Comparison of ENCODE assay signal across 17 cellular contexts in the genomic region with DNA sequence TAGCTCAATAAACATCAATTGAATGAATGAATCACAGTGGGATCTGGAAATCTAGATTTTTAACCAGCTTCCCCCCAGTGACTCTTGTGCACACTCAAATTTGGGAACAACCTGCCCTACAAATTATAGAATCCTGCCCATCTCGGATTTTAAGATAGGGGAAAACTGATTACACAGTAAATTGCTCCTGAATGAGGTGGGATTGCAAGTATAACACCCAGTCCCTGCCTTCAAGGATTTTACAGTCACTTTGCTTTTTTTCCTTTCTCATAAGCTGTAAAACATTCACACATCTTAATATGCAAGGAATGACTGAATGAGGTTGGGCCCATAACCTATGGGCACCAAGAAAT. TPM values are rescaled to one million over a fixed set of nuclear protein-coding genes. Genes with fewer than 3 reads are reported as not detected.
DNase-seq lines count a peak whose midpoint lies in the region; ATAC-seq and TF ChIP-seq lines count a peak whose summit lies in the region.
"Had no signal": no experiment of that assay in that cellular context is flagged by ENCODE, and none has a peak within 500 bp of the region (broad histone marks: within the 10 kb centered on the region; RNA-seq: fewer than 3 reads in every experiment).

No MANE protein-coding gene starts in this region.

- 35 to 40% methylated on average over 1 of the region's 1 CpG for WGBS in transverse colon (ENCODE audit: low coverage in 1 of 2), 2 donors
- WGBS in SK-N-SH (ENCODE audit: low lambda C conversion rate), result 0% methylated on average over 1 of the region's 1 CpG

- H3K9me3 ChIP-seq in lower lobe of right lung (no peaks in the 10 kb centered on the region), transverse colon (no peaks in the 10 kb centered on the region), SK-N-SH (no peaks in the 10 kb centered on the region)
- H3K9me3 ChIP-seq: HAP-1 had no signal

- H3K79me2 ChIP-seq in SK-N-SH (ENCODE audit: insufficient read depth), result no peaks in the 10 kb centered on the region

- no peak overlapping the region for H2AFZ ChIP-seq in SK-N-SH (ENCODE audit: low read depth)

- no peaks in the 10 kb centered on the region for H4K20me1 ChIP-seq in SK-N-SH (ENCODE audit: insufficient read depth)

- H3K4me2 ChIP-seq in SK-N-SH, result no peak overlapping the region

- POLR2A ChIA-PET in SK-N-SH (lab: Yijun Ruan, JAX), result no interaction called here

- H3K4me1 ChIP-seq in lower lobe of right lung (peaks cover 18% of the 10 kb centered on the region), transverse colon (peaks cover 0 to 29% (median 19%) of the 10 kb centered on the region in 4 donors), SK-N-SH (ENCODE audit: control insufficient read depth in 1 of 2, insufficient read depth in 2 of 2, low read depth in 1 of 2, low read length in 1 of 2) (no peaks in the 10 kb centered on the region)

- H3K9me2 ChIP-seq in SK-N-SH, result no peaks in the 10 kb centered on the region

- TF ChIP-seq CTCF in lower lobe of right lung (IDR thresholded peaks at IDR 0.05) (no peak), transverse colon (IDR thresholded peaks at IDR 0.05) (no peak), SK-N-SH (IDR thresholded peaks at IDR 0.05) (no peak)

- no peak for TF ChIP-seq POLR2A in transverse colon (IDR thresholded peaks at IDR 0.05)

- no peak for DNase-seq in left colon
- DNase-seq in lower lobe of right lung, result no peak
- DNase-seq in transverse colon, result no peak
- DNase-seq in SIG-M5 (lab: John Stamatoyannopoulos, UW), result no peak
- no peak for DNase-seq in HT-29 (ENCODE audit: low spot score)
- no peak for DNase-seq in 8988T
- no peak for DNase-seq in SK-N-SH
- DNase-seq: C1 segment of cervical spinal cord; CD4-positive, alpha-beta memory T cell; COR-L47; DMS153; DND-41; GOT3; HFFc6 had no signal

- CTCF ChIA-PET in SK-N-SH (lab: Yijun Ruan, JAX), result interaction anchor here (1.3 to 1.4 kb wide), 2 partner anchors 29 to 124 kb away, joined by 3 to 4 read pairs; no protein-coding TSS in a partner anchor

- H3K9ac ChIP-seq in SK-N-SH, result no peak overlapping the region

- no peak for TF ChIP-seq RAD21 in SK-N-SH (IDR thresholded peaks at IDR 0.05; ENCODE audit: low read length)

- H3K27me3 ChIP-seq in lower lobe of right lung (ENCODE audit: low read depth), result no peaks in the 10 kb centered on the region
- H3K27me3 ChIP-seq in transverse colon, result no peaks in the 10 kb centered on the region
- no peaks in the 10 kb centered on the region for H3K27me3 ChIP-seq in SK-N-SH (ENCODE audit: insufficient read depth)

- no peak overlapping the region for H3K4me3 ChIP-seq in lower lobe of right lung
- no peak overlapping the region for H3K4me3 ChIP-seq in transverse colon
- H3K4me3 ChIP-seq in SK-N-SH (ENCODE audit: low read depth in 2 of 2, low read length in 1 of 2), result no peak overlapping the region
- H3K4me3 ChIP-seq: HAP-1 had no signal

- in situ Hi-C loops in transverse colon (cut with MboI; ENCODE audit: low pct_ligation_motif_present in 1 of 4, low pct_unique_long_range_greater_than_20kb in 1 of 4, low sequenced_read_pairs in 3 of 4), result no loop called here

- H3K27ac ChIP-seq in lower lobe of right lung (peak overlapping the region; percentile 76), transverse colon (peak overlapping the region; percentile 54 to 74 (median 64)), SK-N-SH (ENCODE audit: low read depth in 2 of 2, low read length in 1 of 2) (no peak overlapping the region)

- H3K36me3 ChIP-seq in lower lobe of right lung, result no peaks in the 10 kb centered on the region
- H3K36me3 ChIP-seq in transverse colon, result no peaks in the 10 kb centered on the region
- H3K36me3 ChIP-seq in SK-N-SH (replicated peaks in 1 of 2; ENCODE audit: control insufficient read depth in 1 of 2, insufficient read depth in 2 of 2, low read length in 1 of 2), result no peaks in the 10 kb centered on the region
- H3K36me3 ChIP-seq: HAP-1 had no signal

- no peaks in the 10 kb centered on the region for H3F3A ChIP-seq in SK-N-SH (replicated peaks; ENCODE audit: insufficient read depth)

- intact Hi-C loops in left colon (cut with DNase I, micrococcal nuclease), result no loop called here
- intact Hi-C loops in lower lobe of right lung (cut with DNase I), result no loop called here
- intact Hi-C loops in transverse colon (cut with DNase I; ENCODE audit: low total_unique reads), result no loop called here

- no peak for TF ChIP-seq EP300 in transverse colon (IDR thresholded peaks at IDR 0.05; ENCODE audit: low read depth)
- TF ChIP-seq EP300 in SK-N-SH (IDR thresholded peaks at IDR 0.05; ENCODE audit: borderline replicate concordance in 1 of 2, low read depth in 1 of 2, low read length in 1 of 2), result no peak

- ATAC-seq in left colon, result peak; percentile 25
- ATAC-seq in lower lobe of right lung, result no peak

TF ChIP-seq in SK-N-SH, 30 proteins besides CTCF, POLR2A, EP300 and RAD21:
- no peak for TF ChIP-seq MXI1 (IDR thresholded peaks at IDR 0.05; ENCODE audit: low read depth, low read length)
- no peak for TF ChIP-seq ELF1 (IDR thresholded peaks at IDR 0.05)
- TF ChIP-seq, protein P1, sequence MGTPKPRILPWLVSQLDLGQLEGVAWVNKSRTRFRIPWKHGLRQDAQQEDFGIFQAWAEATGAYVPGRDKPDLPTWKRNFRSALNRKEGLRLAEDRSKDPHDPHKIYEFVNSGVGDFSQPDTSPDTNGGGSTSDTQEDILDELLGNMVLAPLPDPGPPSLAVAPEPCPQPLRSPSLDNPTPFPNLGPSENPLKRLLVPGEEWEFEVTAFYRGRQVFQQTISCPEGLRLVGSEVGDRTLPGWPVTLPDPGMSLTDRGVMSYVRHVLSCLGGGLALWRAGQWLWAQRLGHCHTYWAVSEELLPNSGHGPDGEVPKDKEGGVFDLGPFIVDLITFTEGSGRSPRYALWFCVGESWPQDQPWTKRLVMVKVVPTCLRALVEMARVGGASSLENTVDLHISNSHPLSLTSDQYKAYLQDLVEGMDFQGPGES (IDR thresholded peaks at IDR 0.05; ENCODE audit: low read depth, low read length), result no peak
- no peak for TF ChIP-seq NRF1 (IDR thresholded peaks at IDR 0.05; ENCODE audit: low read depth, low read length)
- no peak for TF ChIP-seq TAF1 (IDR thresholded peaks at IDR 0.05; ENCODE audit: borderline replicate concordance, low read depth, low read length)
- TF ChIP-seq TEAD4 (IDR thresholded peaks at IDR 0.05; ENCODE audit: borderline replicate concordance, insufficient read depth), result no peak
- TF ChIP-seq, protein P2, sequence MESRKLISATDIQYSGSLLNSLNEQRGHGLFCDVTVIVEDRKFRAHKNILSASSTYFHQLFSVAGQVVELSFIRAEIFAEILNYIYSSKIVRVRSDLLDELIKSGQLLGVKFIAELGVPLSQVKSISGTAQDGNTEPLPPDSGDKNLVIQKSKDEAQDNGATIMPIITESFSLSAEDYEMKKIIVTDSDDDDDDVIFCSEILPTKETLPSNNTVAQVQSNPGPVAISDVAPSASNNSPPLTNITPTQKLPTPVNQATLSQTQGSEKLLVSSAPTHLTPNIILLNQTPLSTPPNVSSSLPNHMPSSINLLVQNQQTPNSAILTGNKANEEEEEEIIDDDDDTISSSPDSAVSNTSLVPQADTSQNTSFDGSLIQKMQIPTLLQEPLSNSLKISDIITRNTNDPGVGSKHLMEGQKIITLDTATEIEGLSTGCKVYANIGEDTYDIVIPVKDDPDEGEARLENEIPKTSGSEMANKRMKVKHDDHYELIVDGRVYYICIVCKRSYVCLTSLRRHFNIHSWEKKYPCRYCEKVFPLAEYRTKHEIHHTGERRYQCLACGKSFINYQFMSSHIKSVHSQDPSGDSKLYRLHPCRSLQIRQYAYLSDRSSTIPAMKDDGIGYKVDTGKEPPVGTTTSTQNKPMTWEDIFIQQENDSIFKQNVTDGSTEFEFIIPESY (IDR thresholded peaks at IDR 0.05; ENCODE audit: borderline replicate concordance, low read depth), result no peak
- TF ChIP-seq NFIC (IDR thresholded peaks at IDR 0.05; ENCODE audit: borderline replicate concordance), result no peak
- no peak for TF ChIP-seq FOXM1 (IDR thresholded peaks at IDR 0.05; ENCODE audit: low read depth)
- TF ChIP-seq CHD2 (IDR thresholded peaks at IDR 0.05; ENCODE audit: low read length, partially characterized antibody), result no peak
- no peak for TF ChIP-seq RXRA (IDR thresholded peaks at IDR 0.05; ENCODE audit: borderline replicate concordance, low read depth)
- TF ChIP-seq YY1 (IDR thresholded peaks at IDR 0.05; ENCODE audit: low read depth), result no peak

RNA-seq across cellular contexts. Expression of a gene that starts 48.5 kb away (rescaled TPM):
- under 1 TPM; 0.50 to 0.52 TPM for total RNA-seq in left colon
- total RNA-seq in lower lobe of right lung, result not detected
- total RNA-seq in transverse colon, result 1 to 10 TPM in 1 of 4 donors, not detected in 3; 2.5 TPM
- 0.42 TPM in 1 of 2 replicates, not detected in the other for total RNA-seq in HT-29 (2014; rRNA removed; shearing (Covaris generic))
- polyA plus RNA-seq in SK-N-SH (2012; rRNA removed), result not detected in 2 replicates
- polyA plus RNA-seq in SK-N-SH (2012; cell fraction: cytosol; rRNA removed), result 0.04 and 0.09 TPM in 2 replicates
- polyA plus RNA-seq in SK-N-SH (2012; cell fraction: nucleus; rRNA removed), result 0.31 and 0.33 TPM in 2 replicates
- total RNA-seq: Calu3; CD4-positive, alpha-beta memory T cell; HFFc6 had no signal
- polyA plus RNA-seq: BJ; CD4-positive, alpha-beta memory T cell had no signal

Comparison
In these comparisons a context has a peak if more than half of its experiments do, and no peak if none do; other contexts are left out.
1. H3K27ac ChIP-seq: peak in lower lobe of right lung (single experiment) and transverse colon (4 of 4); none in SK-N-SH (0 of 2).